13 cellular contexts compared by ENCODE assay signal in genomic region chr4:19152264-19152663, GRCh38.
DNase-seq lines count a peak whose midpoint lies in the region; ATAC-seq and TF ChIP-seq lines count a peak whose summit lies in the region.
"Had no signal": no experiment of that assay in that cellular context is flagged by ENCODE, and none has a peak within 500 bp of the region (broad histone marks: within the 10 kb centered on the region; RNA-seq: fewer than 3 reads in every experiment).

No MANE protein-coding gene starts in this region.

- no TSS peak for BruUV-seq in OCI-LY7 (replicated peaks; lab: Mats Ljungman, UMichigan)

- CTCF ChIA-PET in OCI-LY7 (lab: Charles Lee; ENCODE audit: unreplicated experiment): no interaction called here

- no peak overlapping the region for H3K4me3 ChIP-seq in OCI-LY7 (ENCODE audit: low read depth, low read length, poor library complexity, severe bottlenecking)
- no peak overlapping the region for H3K4me3 ChIP-seq in prostate gland
- H3K4me3 ChIP-seq: HAP-1 had no signal

- ATAC-seq in GM19351 (IDR thresholded peaks at IDR 0.05; ENCODE audit: unreplicated experiment) (peak; percentile 50), HG02885 (IDR thresholded peaks at IDR 0.05; ENCODE audit: poor library complexity, unreplicated experiment) (peak; percentile 38)

- peak overlapping the region; percentile 6; the same call in 1 of the 2 replicates for H2AFZ ChIP-seq in OCI-LY7 (ENCODE audit: low read length)

- peaks cover 12% of the 10 kb centered on the region for H3K4me1 ChIP-seq in OCI-LY7 (ENCODE audit: insufficient read depth, low read length, poor library complexity, severe bottlenecking)
- H3K4me1 ChIP-seq in prostate gland (replicated peaks): no peaks in the 10 kb centered on the region
- H3K4me1 ChIP-seq: HAP-1 had no signal

- no peak for TF ChIP-seq POLR2A in prostate gland (IDR thresholded peaks at IDR 0.05)

- H3K27me3 ChIP-seq in prostate gland (replicated peaks; ENCODE audit: insufficient read depth): no peaks in the 10 kb centered on the region

- intact Hi-C loops in OCI-LY7 (cut with micrococcal nuclease; ENCODE audit: unreplicated experiment): no loop called here
- intact Hi-C loops in prostate gland (cut with DNase I): no loop called here

- H4K20me1 ChIP-seq in OCI-LY7 (ENCODE audit: insufficient read depth, low read length): no peaks in the 10 kb centered on the region

- H3K9me2 ChIP-seq in OCI-LY7 (ENCODE audit: insufficient read depth, low read length): no peaks in the 10 kb centered on the region

- no peaks in the 10 kb centered on the region; the same call in 1 of the 2 replicates for H3K36me3 ChIP-seq in OCI-LY7 (ENCODE audit: insufficient read depth, low read length)
- no peaks in the 10 kb centered on the region for H3K36me3 ChIP-seq in prostate gland
- H3K36me3 ChIP-seq: HAP-1 had no signal

- H3K4me2 ChIP-seq in OCI-LY7 (ENCODE audit: low read length): no peak overlapping the region

- POLR2A ChIA-PET in OCI-LY7 (lab: Charles Lee): no interaction called here

- WGBS in prostate gland: 82% methylated on average over 2 of the region's 2 CpGs

- H3K9me3 ChIP-seq in OCI-LY7 (ENCODE audit: low read length) (peaks cover 27% of the 10 kb centered on the region; the same call in 1 of the 2 replicates), prostate gland (no peaks in the 10 kb centered on the region)
- H3K9me3 ChIP-seq: HAP-1 had no signal

- H3K27ac ChIP-seq in OCI-LY7 (ENCODE audit: low read depth, low read length, poor library complexity, severe bottlenecking) (no peak overlapping the region), prostate gland (no peak overlapping the region)

- H3K79me2 ChIP-seq in OCI-LY7 (ENCODE audit: insufficient read depth, low read depth, low read length): no peaks in the 10 kb centered on the region

- TF ChIP-seq CTCF in OCI-LY7 (conservative IDR thresholded peaks at IDR 0.05; ENCODE audit: low read length) (no peak), prostate gland (IDR thresholded peaks at IDR 0.05) (no peak)

- no peak for DNase-seq in OCI-LY7 (ENCODE audit: low spot score)
- DNase-seq in prostate gland (ENCODE audit: low spot score): no peak
- DNase-seq in NCI-H2171 (lab: John Stamatoyannopoulos, UW): no peak
- DNase-seq in hepatic stellate cell (ENCODE audit: low spot score): no peak
- DNase-seq in SW480 (ENCODE audit: low spot score): no peak
- DNase-seq: C1 segment of cervical spinal cord; CD4-positive, alpha-beta T cell; DMS79; IMR-90; KBM-7 had no signal
